In the genomic region with DNA sequence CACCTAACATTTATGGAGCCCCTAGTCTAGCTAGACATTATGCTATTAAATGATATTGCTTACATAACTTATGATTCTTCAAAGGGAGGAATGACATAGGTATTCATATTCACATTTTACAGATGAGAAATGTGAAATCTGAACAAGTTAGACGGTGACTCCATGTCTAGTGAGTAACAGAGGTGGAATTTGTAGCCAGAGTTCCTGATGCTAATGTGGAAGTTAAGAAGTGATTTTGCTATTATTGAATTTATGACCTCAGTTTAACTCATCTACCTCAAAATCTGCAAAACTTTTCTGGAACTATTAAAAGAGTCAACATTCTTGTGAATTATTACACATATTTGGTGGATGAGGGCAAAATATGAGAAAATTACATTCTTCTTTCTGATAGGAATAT, we compare ENCODE assay signal across 25 cellular contexts.
DNase-seq lines count a peak whose midpoint lies in the region; ATAC-seq and TF ChIP-seq lines count a peak whose summit lies in the region.
"Had no signal": no experiment of that assay in that cellular context is flagged by ENCODE, and none has a peak within 500 bp of the region (broad histone marks: within the 10 kb centered on the region; RNA-seq: fewer than 3 reads in every experiment).

No MANE protein-coding gene starts in this region.

- no peaks in the 10 kb centered on the region for H3K36me3 ChIP-seq in PC-3 (ENCODE audit: low read depth, low read length)
- H3K36me3 ChIP-seq in endodermal cell (ENCODE audit: control insufficient read depth, insufficient read depth, low read length), result no peaks in the 10 kb centered on the region
- H3K36me3 ChIP-seq: MG63, right atrium auricular region, stomach, upper lobe of right lung had no signal

- POLR2A ChIA-PET in PC-3 (lab: Charles Lee; ENCODE audit: unreplicated experiment), result no interaction called here
- POLR2A ChIA-PET in activated CD4-positive, alpha-beta memory T cell treated with anti-CD3 and anti-CD28 coated beads, Interleukin-2, amount 10 ng/mL, durations not matched to agents 7 days and 5 days (lab: Charles Lee), result no interaction called here

- DNase-seq in EL (peak; percentile 6), PC-3 (peak; percentile 6), epithelial cell of esophagus (ENCODE audit: low read depth) (peak; percentile 81), skeletal muscle cell (ENCODE audit: low read depth) (peak; percentile 4), HUDEP-2 (lab: John Stamatoyannopoulos, UW; ENCODE audit: unreplicated experiment in 76 of 76) (no peak), endodermal cell (no peak)
- no peak for DNase-seq in activated CD4-positive, alpha-beta memory T cell treated with anti-CD3 and anti-CD28 coated beads, Interleukin-2, amount 10 ng/mL, durations not matched to agents 7 days and 5 days
- DNase-seq: activated B cell treated with CpG ODN at 0.5 μM for 24 hours; activated CD4-positive, alpha-beta memory T cell treated with anti-CD3 and anti-CD28 coated beads for 36 hours; activated effector memory CD4-positive, alpha-beta T cell treated with anti-CD3 and anti-CD28 coated beads, Interleukin-2, amount 50 U/mL, for 16 hours; activated T-cell treated with anti-CD3 and anti-CD28 coated beads for 4 hours; CD4-positive, alpha-beta T cell; central memory CD4-positive, alpha-beta T cell; DMS153; GF-D8; HCEC 1CT; MG63; NCI-H1417 treated with DMSO at 0.1 percent for 48 hours; NCI-H510A treated with DMSO at 0.1 percent for 48 hours; stomach; T1000; upper lobe of right lung had no signal

- no peaks in the 10 kb centered on the region for H3K36me3 Mint-ChIP-seq in activated CD4-positive, alpha-beta memory T cell treated with anti-CD3 and anti-CD28 coated beads, Interleukin-2, amount 10 ng/mL, durations not matched to agents 7 days and 5 days (ENCODE audit: low read depth)
- no peaks in the 10 kb centered on the region for H3K36me3 Mint-ChIP-seq in endodermal cell (ENCODE audit: low read depth)
- H3K36me3 Mint-ChIP-seq: activated CD4-positive, alpha-beta memory T cell treated with anti-CD3 and anti-CD28 coated beads for 36 hours had no signal

- H3K4me3 Mint-ChIP-seq in activated CD4-positive, alpha-beta memory T cell treated with anti-CD3 and anti-CD28 coated beads, Interleukin-2, amount 10 ng/mL, durations not matched to agents 7 days and 5 days, result no peak overlapping the region
- no peak overlapping the region for H3K4me3 Mint-ChIP-seq in endodermal cell
- H3K4me3 Mint-ChIP-seq: activated B cell treated with CpG ODN at 0.5 μM for 24 hours; activated CD4-positive, alpha-beta memory T cell treated with anti-CD3 and anti-CD28 coated beads for 36 hours; CD4-positive, alpha-beta T cell had no signal

- CTCF ChIA-PET in PC-3 (lab: Charles Lee), result no interaction called here
- CTCF ChIA-PET in activated CD4-positive, alpha-beta memory T cell treated with anti-CD3 and anti-CD28 coated beads, Interleukin-2, amount 10 ng/mL, durations not matched to agents 7 days and 5 days (lab: Charles Lee), result no interaction called here

- H3K27me3 Mint-ChIP-seq in activated CD4-positive, alpha-beta memory T cell treated with anti-CD3 and anti-CD28 coated beads, Interleukin-2, amount 10 ng/mL, durations not matched to agents 7 days and 5 days, result no peaks in the 10 kb centered on the region
- peaks cover 5% of the 10 kb centered on the region for H3K27me3 Mint-ChIP-seq in endodermal cell (ENCODE audit: insufficient read depth)
- H3K27me3 Mint-ChIP-seq: activated B cell treated with CpG ODN at 0.5 μM for 24 hours; activated CD4-positive, alpha-beta memory T cell treated with anti-CD3 and anti-CD28 coated beads for 36 hours; CD4-positive, alpha-beta T cell had no signal

- no peaks in the 10 kb centered on the region for H3K27me3 ChIP-seq in PC-3 (ENCODE audit: low read length)
- no peaks in the 10 kb centered on the region for H3K27me3 ChIP-seq in endodermal cell (ENCODE audit: control insufficient read depth, insufficient read depth, low read length, poor library complexity, severe bottlenecking)
- H3K27me3 ChIP-seq: hepatocyte, MG63, right atrium auricular region, stomach, upper lobe of right lung had no signal

- H3K9me2 ChIP-seq in PC-3 (replicated peaks; ENCODE audit: low read length), result no peaks in the 10 kb centered on the region

- H3K4me1 ChIP-seq in PC-3 (ENCODE audit: insufficient read depth, low read length) (no peaks in the 10 kb centered on the region), endodermal cell (ENCODE audit: control insufficient read depth, insufficient read depth, low read length) (no peaks in the 10 kb centered on the region)
- H3K4me1 ChIP-seq: right atrium auricular region, stomach, upper lobe of right lung had no signal

- no peaks in the 10 kb centered on the region for H3K4me1 Mint-ChIP-seq in activated CD4-positive, alpha-beta memory T cell treated with anti-CD3 and anti-CD28 coated beads, Interleukin-2, amount 10 ng/mL, durations not matched to agents 7 days and 5 days
- H3K4me1 Mint-ChIP-seq in endodermal cell, result no peaks in the 10 kb centered on the region

- H3K27ac ChIP-seq in PC-3 (ENCODE audit: low read length) (no peak overlapping the region), endodermal cell (ENCODE audit: low read depth, low read length) (no peak overlapping the region)
- H3K27ac ChIP-seq: hepatocyte, right atrium auricular region, RWPE1, stomach, upper lobe of right lung had no signal

- no peaks in the 10 kb centered on the region for H4K20me1 ChIP-seq in PC-3 (ENCODE audit: low read length)

- H3K9me3 ChIP-seq in PC-3 (ENCODE audit: low read length), result no peaks in the 10 kb centered on the region
- no peaks in the 10 kb centered on the region for H3K9me3 ChIP-seq in endodermal cell (ENCODE audit: control insufficient read depth, low read length)
- H3K9me3 ChIP-seq: MG63, right atrium auricular region, stomach, upper lobe of right lung had no signal

- H2AFZ ChIP-seq in PC-3 (ENCODE audit: low read length), result no peak overlapping the region
- H2AFZ ChIP-seq: hepatocyte had no signal

- no peak for ATAC-seq in PC-3
- ATAC-seq: upper lobe of right lung had no signal

- no peak overlapping the region for H3K27ac Mint-ChIP-seq in activated CD4-positive, alpha-beta memory T cell treated with anti-CD3 and anti-CD28 coated beads, Interleukin-2, amount 10 ng/mL, durations not matched to agents 7 days and 5 days
- no peak overlapping the region for H3K27ac Mint-ChIP-seq in endodermal cell
- H3K27ac Mint-ChIP-seq: activated B cell treated with CpG ODN at 0.5 μM for 24 hours; activated CD4-positive, alpha-beta memory T cell treated with anti-CD3 and anti-CD28 coated beads for 36 hours; CD4-positive, alpha-beta T cell had no signal

- no peak overlapping the region for H3K4me2 ChIP-seq in PC-3 (ENCODE audit: low read length)
- H3K4me2 ChIP-seq: hepatocyte had no signal

- BruUV-seq in PC-3 (replicated peaks; lab: Mats Ljungman, UMichigan), result no TSS peak

- 69% methylated on average over 1 of the region's 1 CpG; no CpG with 5 or more reads in 1 of the 2 experiments for WGBS in endodermal cell (ENCODE audit: insufficient coverage in 1 of 2, insufficient read length in 1 of 2), 2 experiments

- no peaks in the 10 kb centered on the region for H3K79me2 ChIP-seq in PC-3 (ENCODE audit: low read length)
- H3K79me2 ChIP-seq: hepatocyte had no signal

- H3K9me3 Mint-ChIP-seq in activated CD4-positive, alpha-beta memory T cell treated with anti-CD3 and anti-CD28 coated beads, Interleukin-2, amount 10 ng/mL, durations not matched to agents 7 days and 5 days, result no peaks in the 10 kb centered on the region
- no peaks in the 10 kb centered on the region for H3K9me3 Mint-ChIP-seq in endodermal cell
- H3K9me3 Mint-ChIP-seq: activated B cell treated with CpG ODN at 0.5 μM for 24 hours; activated CD4-positive, alpha-beta memory T cell treated with anti-CD3 and anti-CD28 coated beads for 36 hours had no signal

- no peaks in the 10 kb centered on the region for H3F3A ChIP-seq in PC-3 (ENCODE audit: low read length, unreplicated experiment)

- no peak overlapping the region for H3K4me3 ChIP-seq in PC-3 (ENCODE audit: low read length)
- H3K4me3 ChIP-seq in epithelial cell of esophagus (ENCODE audit: low read length), result no peak overlapping the region
- no peak overlapping the region for H3K4me3 ChIP-seq in skeletal muscle cell (ENCODE audit: low read depth, low read length)
- no peak overlapping the region for H3K4me3 ChIP-seq in endodermal cell (ENCODE audit: low read length)
- H3K4me3 ChIP-seq: hepatocyte, MG63, right atrium auricular region, stomach, upper lobe of right lung had no signal

- H3K9ac ChIP-seq in PC-3 (ENCODE audit: low read length) (no peak overlapping the region), endodermal cell (ENCODE audit: extremely low read depth, low read length, poor library complexity, severe bottlenecking) (no peak overlapping the region)

- intact Hi-C loops in PC-3 (cut with micrococcal nuclease), result no loop called here

- no peak for TF ChIP-seq CTCF in PC-3 (conservative IDR thresholded peaks at IDR 0.05; ENCODE audit: low read depth, low read length)
- no peak for TF ChIP-seq CTCF in epithelial cell of esophagus (IDR thresholded peaks at IDR 0.05; ENCODE audit: insufficient read depth, low read depth, low read length, missing control alignments)
- TF ChIP-seq CTCF in endodermal cell (conservative IDR thresholded peaks at IDR 0.05), result no peak

Comparison
In these comparisons a context has a peak if more than half of its experiments do, and no peak if none do; other contexts are left out.
1. DNase-seq: peak in EL (single experiment), PC-3 (single experiment), epithelial cell of esophagus (single experiment) and skeletal muscle cell (single experiment); none in activated CD4-positive, alpha-beta memory T cell treated with anti-CD3 and anti-CD28 coated beads, Interleukin-2, amount 10 ng/mL, durations not matched to agents 7 days and 5 days (single experiment), HUDEP-2 (0 of 76) and endodermal cell (single experiment).